ENCODE assay signal across 8 cellular contexts in genomic region chr10:15088428-15089261, GRCh38. TPM values are rescaled to one million over a fixed set of nuclear protein-coding genes. Genes with fewer than 3 reads are reported as not detected.
DNase-seq lines count a peak whose midpoint lies in the region; ATAC-seq and TF ChIP-seq lines count a peak whose summit lies in the region.

Gene ACBD7, minus strand, starts transcription at chr10:15088776. Its CDS starts 48 bp downstream, at chr10:15088728.

- H3K4me3 Mint-ChIP-seq in CD4-positive, alpha-beta T cell: peak within 1 kb of the TSS; percentile 81

- DNase-seq in CD4-positive, alpha-beta T cell: peak; percentile 60 to 79 (median 70)
- peak; percentile 54 for DNase-seq in NCI-H82 treated with DMSO at 0.1 percent for 48 hours (lab: John Stamatoyannopoulos, UW; ENCODE audit: unreplicated experiment)
- peak; percentile 45 to 55 for DNase-seq in activated CD8-positive, alpha-beta memory T cell treated with anti-CD3 and anti-CD28 coated beads for 4 hours (ENCODE audit: low read depth in 2 of 2)
- peak; percentile 60 for DNase-seq in stimulated activated CD8-positive, alpha-beta memory T cell treated with anti-CD3 and anti-CD28 coated beads, Interleukin-15, amount 100 ng/mL, for 24 hours (ENCODE audit: low read depth)

- H3K9ac ChIP-seq in endocrine pancreas (ENCODE audit: control insufficient read depth, insufficient read depth, low read length): no peak within 1 kb of the TSS

- peak; percentile 58 for TF ChIP-seq CTCF in CD4-positive, alpha-beta T cell (IDR thresholded peaks at IDR 0.05)

- no peaks in the 10 kb centered on the region for H3K27me3 Mint-ChIP-seq in CD4-positive, alpha-beta T cell

- H3K27ac Mint-ChIP-seq in CD4-positive, alpha-beta T cell: no peak within 1 kb of the TSS

- CTCF ChIA-PET in CD4-positive, alpha-beta T cell (lab: Charles Lee): no interaction called here

- no peaks in the 10 kb centered on the region for H3K4me1 ChIP-seq in endocrine pancreas (ENCODE audit: control insufficient read depth, insufficient read depth, low read length)
- H3K4me1 ChIP-seq in mesodermal cell (ENCODE audit: control insufficient read depth, insufficient read depth, low read length, poor library complexity, severe bottlenecking): no peaks in the 10 kb centered on the region

- peak; percentile 83 for ATAC-seq in CD4-positive, alpha-beta T cell (ENCODE audit: poor library complexity)
- ATAC-seq in GM19438 (IDR thresholded peaks at IDR 0.05; ENCODE audit: low read depth, unreplicated experiment) (peak; percentile 100), HG03558 (IDR thresholded peaks at IDR 0.05; ENCODE audit: extremely low read depth, unreplicated experiment) (peak; percentile 84)

- H3K9me3 Mint-ChIP-seq in CD4-positive, alpha-beta T cell: no peaks in the 10 kb centered on the region

- no peak within 1 kb of the TSS for H3K27ac ChIP-seq in CD4-positive, alpha-beta T cell (ENCODE audit: low read depth, low read length)
- H3K27ac ChIP-seq in mesodermal cell (ENCODE audit: low read depth, low read length, severe bottlenecking): no peak within 1 kb of the TSS

- peaks cover 21% of the 10 kb centered on the region for H3K4me1 Mint-ChIP-seq in CD4-positive, alpha-beta T cell (ENCODE audit: low read depth)

- H3K36me3 ChIP-seq in endocrine pancreas (ENCODE audit: control insufficient read depth, insufficient read depth, low read length) (no peaks in the 10 kb centered on the region), mesodermal cell (ENCODE audit: control insufficient read depth, insufficient read depth, low read length) (no peaks in the 10 kb centered on the region)

- intact Hi-C loops in CD4-positive, alpha-beta T cell (cut with DNase I, micrococcal nuclease): loop anchor here in 1 of 2 experiments (1.0 to 10.0 kb wide), 3 partner anchors 9 to 894 kb away; partner anchors contain the start of gene RPP38

- WGBS in mesodermal cell (ENCODE audit: insufficient coverage in 2 of 2), 2 experiments: 0% methylated on average over 31 to 50 of the region's 63 CpGs

- POLR2A ChIA-PET in CD4-positive, alpha-beta T cell (lab: Charles Lee): no interaction called here

- H3K27me3 ChIP-seq in CD4-positive, alpha-beta T cell (ENCODE audit: control insufficient read depth, insufficient read depth, low read length): no peaks in the 10 kb centered on the region
- peaks cover 2% of the 10 kb centered on the region for H3K27me3 ChIP-seq in endocrine pancreas (ENCODE audit: control insufficient read depth, insufficient read depth, low read length)

- H3K36me3 Mint-ChIP-seq in CD4-positive, alpha-beta T cell (ENCODE audit: low read depth): no peaks in the 10 kb centered on the region

- H3K4me3 ChIP-seq in endocrine pancreas (ENCODE audit: control insufficient read depth, insufficient read depth, low read length) (peak within 1 kb of the TSS; percentile 5), mesodermal cell (ENCODE audit: extremely low read depth, insufficient read depth, low read length, poor library complexity, severe bottlenecking) (peak within 1 kb of the TSS; percentile 52)

- H3K9me3 ChIP-seq in CD4-positive, alpha-beta T cell (ENCODE audit: control insufficient read depth, low read length): no peaks in the 10 kb centered on the region
- no peaks in the 10 kb centered on the region for H3K9me3 ChIP-seq in endocrine pancreas (ENCODE audit: control insufficient read depth, low read length)
- no peaks in the 10 kb centered on the region for H3K9me3 ChIP-seq in mesodermal cell (ENCODE audit: control insufficient read depth, low read length)

RNA-seq across cellular contexts. Expression of gene ACBD7, which starts in this region (rescaled TPM):
- total RNA-seq in CD4-positive, alpha-beta T cell: under 1 TPM; 0.19 to 0.47 TPM
- polyA plus RNA-seq in mesodermal cell (2013, experiment 1 of 2): 2.8 TPM
- polyA plus RNA-seq in mesodermal cell (2013, experiment 2 of 2): 3.3 TPM

Comparison
In these comparisons a context has a peak if more than half of its experiments do, and no peak if none do; other contexts are left out.
1. Peak in DNase-seq and ATAC-seq in CD4-positive, alpha-beta T cell; RNA of the gene not detected or under 1 TPM.